ENCODE assay signal across 1 cellular context in genomic region chr10:8050561-8051108, GRCh38.
TF ChIP-seq lines count a peak whose summit lies in the region.

No MANE protein-coding gene starts in this region.

TF ChIP-seq in HepG2, 621 proteins besides CTCF, POLR2A, EP300 and RAD21 (continued from another document and continues in another):
- TF ChIP-seq ZNF687 (CRISPR knock-in tag; IDR thresholded peaks at IDR 0.05) (peak; percentile 65), NR2F2 (IDR thresholded peaks at IDR 0.05; ENCODE audit: borderline replicate concordance, low read depth) (no peak; the same call in 1 of the 2 replicates), ZNF3 (CRISPR knock-in tag; IDR thresholded peaks at IDR 0.05) (no peak), NCOR1 (IDR thresholded peaks at IDR 0.05; ENCODE audit: borderline replicate concordance, low read length) (peak; percentile 59; the same call in 1 of the 2 replicates), MYPOP (CRISPR knock-in tag; IDR thresholded peaks at IDR 0.05) (peak; percentile 45; the same call in 1 of the 2 replicates), TARDBP (CRISPR knock-in tag; IDR thresholded peaks at IDR 0.05) (0 out of 2 replicates have a peak, but pooled peaks have one; percentile 18), SOX6 (IDR thresholded peaks at IDR 0.05) (no peak), SOX6 (CRISPR knock-in tag; IDR thresholded peaks at IDR 0.05) (peak; percentile 86), NR3C1 (CRISPR knock-in tag; IDR thresholded peaks at IDR 0.05) (no peak), ZNF720 (CRISPR knock-in tag; IDR thresholded peaks at IDR 0.05) (no peak), ZFP82 (CRISPR knock-in tag; IDR thresholded peaks at IDR 0.05; ENCODE audit: borderline replicate concordance) (peak; percentile 25; the same call in 1 of the 2 replicates), ARID4A (CRISPR knock-in tag; IDR thresholded peaks at IDR 0.05; ENCODE audit: borderline replicate concordance) (peak; percentile 39; the same call in 1 of the 2 replicates), MIER2 (CRISPR knock-in tag; IDR thresholded peaks at IDR 0.05) (0 out of 2 replicates have a peak, but pooled peaks have one; percentile 21), TEF (CRISPR knock-in tag; IDR thresholded peaks at IDR 0.05) (no peak), MYC (CRISPR knock-in tag; IDR thresholded peaks at IDR 0.05; ENCODE audit: borderline replicate concordance) (peak; percentile 64), ZNF562 (CRISPR knock-in tag; IDR thresholded peaks at IDR 0.05; ENCODE audit: borderline replicate concordance) (no peak), RCOR2 (CRISPR knock-in tag; IDR thresholded peaks at IDR 0.05) (peak; percentile 47; the same call in 1 of the 2 replicates), FOXO1 (CRISPR knock-in tag; IDR thresholded peaks at IDR 0.05) (peak; percentile 47; the same call in 1 of the 2 replicates), ZNF256 (CRISPR knock-in tag; conservative IDR thresholded peaks at IDR 0.05) (no peak), BATF2 (CRISPR knock-in tag; IDR thresholded peaks at IDR 0.05) (no peak), ZNF121 (CRISPR knock-in tag; IDR thresholded peaks at IDR 0.05) (0 out of 2 replicates have a peak, but pooled peaks have one; percentile 46), GFI1 (CRISPR knock-in tag; IDR thresholded peaks at IDR 0.05; ENCODE audit: borderline replicate concordance) (peak; percentile 89)
- TF ChIP-seq, protein P1, sequence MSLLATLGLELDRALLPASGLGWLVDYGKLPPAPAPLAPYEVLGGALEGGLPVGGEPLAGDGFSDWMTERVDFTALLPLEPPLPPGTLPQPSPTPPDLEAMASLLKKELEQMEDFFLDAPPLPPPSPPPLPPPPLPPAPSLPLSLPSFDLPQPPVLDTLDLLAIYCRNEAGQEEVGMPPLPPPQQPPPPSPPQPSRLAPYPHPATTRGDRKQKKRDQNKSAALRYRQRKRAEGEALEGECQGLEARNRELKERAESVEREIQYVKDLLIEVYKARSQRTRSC (CRISPR knock-in tag; IDR thresholded peaks at IDR 0.05; ENCODE audit: low read depth) = no peak
- TF ChIP-seq, protein P2, sequence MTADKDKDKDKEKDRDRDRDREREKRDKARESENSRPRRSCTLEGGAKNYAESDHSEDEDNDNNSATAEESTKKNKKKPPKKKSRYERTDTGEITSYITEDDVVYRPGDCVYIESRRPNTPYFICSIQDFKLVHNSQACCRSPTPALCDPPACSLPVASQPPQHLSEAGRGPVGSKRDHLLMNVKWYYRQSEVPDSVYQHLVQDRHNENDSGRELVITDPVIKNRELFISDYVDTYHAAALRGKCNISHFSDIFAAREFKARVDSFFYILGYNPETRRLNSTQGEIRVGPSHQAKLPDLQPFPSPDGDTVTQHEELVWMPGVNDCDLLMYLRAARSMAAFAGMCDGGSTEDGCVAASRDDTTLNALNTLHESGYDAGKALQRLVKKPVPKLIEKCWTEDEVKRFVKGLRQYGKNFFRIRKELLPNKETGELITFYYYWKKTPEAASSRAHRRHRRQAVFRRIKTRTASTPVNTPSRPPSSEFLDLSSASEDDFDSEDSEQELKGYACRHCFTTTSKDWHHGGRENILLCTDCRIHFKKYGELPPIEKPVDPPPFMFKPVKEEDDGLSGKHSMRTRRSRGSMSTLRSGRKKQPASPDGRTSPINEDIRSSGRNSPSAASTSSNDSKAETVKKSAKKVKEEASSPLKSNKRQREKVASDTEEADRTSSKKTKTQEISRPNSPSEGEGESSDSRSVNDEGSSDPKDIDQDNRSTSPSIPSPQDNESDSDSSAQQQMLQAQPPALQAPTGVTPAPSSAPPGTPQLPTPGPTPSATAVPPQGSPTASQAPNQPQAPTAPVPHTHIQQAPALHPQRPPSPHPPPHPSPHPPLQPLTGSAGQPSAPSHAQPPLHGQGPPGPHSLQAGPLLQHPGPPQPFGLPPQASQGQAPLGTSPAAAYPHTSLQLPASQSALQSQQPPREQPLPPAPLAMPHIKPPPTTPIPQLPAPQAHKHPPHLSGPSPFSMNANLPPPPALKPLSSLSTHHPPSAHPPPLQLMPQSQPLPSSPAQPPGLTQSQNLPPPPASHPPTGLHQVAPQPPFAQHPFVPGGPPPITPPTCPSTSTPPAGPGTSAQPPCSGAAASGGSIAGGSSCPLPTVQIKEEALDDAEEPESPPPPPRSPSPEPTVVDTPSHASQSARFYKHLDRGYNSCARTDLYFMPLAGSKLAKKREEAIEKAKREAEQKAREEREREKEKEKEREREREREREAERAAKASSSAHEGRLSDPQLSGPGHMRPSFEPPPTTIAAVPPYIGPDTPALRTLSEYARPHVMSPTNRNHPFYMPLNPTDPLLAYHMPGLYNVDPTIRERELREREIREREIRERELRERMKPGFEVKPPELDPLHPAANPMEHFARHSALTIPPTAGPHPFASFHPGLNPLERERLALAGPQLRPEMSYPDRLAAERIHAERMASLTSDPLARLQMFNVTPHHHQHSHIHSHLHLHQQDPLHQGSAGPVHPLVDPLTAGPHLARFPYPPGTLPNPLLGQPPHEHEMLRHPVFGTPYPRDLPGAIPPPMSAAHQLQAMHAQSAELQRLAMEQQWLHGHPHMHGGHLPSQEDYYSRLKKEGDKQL (CRISPR knock-in tag; IDR thresholded peaks at IDR 0.05; ENCODE audit: low read depth) = peak; percentile 82; the same call in 1 of the 2 replicates
- TF ChIP-seq, protein P3, sequence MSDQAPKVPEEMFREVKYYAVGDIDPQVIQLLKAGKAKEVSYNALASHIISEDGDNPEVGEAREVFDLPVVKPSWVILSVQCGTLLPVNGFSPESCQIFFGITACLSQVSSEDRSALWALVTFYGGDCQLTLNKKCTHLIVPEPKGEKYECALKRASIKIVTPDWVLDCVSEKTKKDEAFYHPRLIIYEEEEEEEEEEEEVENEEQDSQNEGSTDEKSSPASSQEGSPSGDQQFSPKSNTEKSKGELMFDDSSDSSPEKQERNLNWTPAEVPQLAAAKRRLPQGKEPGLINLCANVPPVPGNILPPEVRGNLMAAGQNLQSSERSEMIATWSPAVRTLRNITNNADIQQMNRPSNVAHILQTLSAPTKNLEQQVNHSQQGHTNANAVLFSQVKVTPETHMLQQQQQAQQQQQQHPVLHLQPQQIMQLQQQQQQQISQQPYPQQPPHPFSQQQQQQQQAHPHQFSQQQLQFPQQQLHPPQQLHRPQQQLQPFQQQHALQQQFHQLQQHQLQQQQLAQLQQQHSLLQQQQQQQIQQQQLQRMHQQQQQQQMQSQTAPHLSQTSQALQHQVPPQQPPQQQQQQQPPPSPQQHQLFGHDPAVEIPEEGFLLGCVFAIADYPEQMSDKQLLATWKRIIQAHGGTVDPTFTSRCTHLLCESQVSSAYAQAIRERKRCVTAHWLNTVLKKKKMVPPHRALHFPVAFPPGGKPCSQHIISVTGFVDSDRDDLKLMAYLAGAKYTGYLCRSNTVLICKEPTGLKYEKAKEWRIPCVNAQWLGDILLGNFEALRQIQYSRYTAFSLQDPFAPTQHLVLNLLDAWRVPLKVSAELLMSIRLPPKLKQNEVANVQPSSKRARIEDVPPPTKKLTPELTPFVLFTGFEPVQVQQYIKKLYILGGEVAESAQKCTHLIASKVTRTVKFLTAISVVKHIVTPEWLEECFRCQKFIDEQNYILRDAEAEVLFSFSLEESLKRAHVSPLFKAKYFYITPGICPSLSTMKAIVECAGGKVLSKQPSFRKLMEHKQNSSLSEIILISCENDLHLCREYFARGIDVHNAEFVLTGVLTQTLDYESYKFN (CRISPR knock-in tag; conservative IDR thresholded peaks at IDR 0.05) = peak; percentile 68
- TF ChIP-seq, protein P4, sequence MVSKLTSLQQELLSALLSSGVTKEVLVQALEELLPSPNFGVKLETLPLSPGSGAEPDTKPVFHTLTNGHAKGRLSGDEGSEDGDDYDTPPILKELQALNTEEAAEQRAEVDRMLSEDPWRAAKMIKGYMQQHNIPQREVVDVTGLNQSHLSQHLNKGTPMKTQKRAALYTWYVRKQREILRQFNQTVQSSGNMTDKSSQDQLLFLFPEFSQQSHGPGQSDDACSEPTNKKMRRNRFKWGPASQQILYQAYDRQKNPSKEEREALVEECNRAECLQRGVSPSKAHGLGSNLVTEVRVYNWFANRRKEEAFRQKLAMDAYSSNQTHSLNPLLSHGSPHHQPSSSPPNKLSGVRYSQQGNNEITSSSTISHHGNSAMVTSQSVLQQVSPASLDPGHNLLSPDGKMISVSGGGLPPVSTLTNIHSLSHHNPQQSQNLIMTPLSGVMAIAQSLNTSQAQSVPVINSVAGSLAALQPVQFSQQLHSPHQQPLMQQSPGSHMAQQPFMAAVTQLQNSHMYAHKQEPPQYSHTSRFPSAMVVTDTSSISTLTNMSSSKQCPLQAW (CRISPR knock-in tag; IDR thresholded peaks at IDR 0.05) = 0 out of 2 replicates have a peak, but pooled peaks have one; percentile 24
- TF ChIP-seq, protein P5, sequence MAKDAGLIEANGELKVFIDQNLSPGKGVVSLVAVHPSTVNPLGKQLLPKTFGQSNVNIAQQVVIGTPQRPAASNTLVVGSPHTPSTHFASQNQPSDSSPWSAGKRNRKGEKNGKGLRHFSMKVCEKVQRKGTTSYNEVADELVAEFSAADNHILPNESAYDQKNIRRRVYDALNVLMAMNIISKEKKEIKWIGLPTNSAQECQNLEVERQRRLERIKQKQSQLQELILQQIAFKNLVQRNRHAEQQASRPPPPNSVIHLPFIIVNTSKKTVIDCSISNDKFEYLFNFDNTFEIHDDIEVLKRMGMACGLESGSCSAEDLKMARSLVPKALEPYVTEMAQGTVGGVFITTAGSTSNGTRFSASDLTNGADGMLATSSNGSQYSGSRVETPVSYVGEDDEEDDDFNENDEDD (CRISPR knock-in tag; IDR thresholded peaks at IDR 0.05; ENCODE audit: borderline replicate concordance) = peak; percentile 74; the same call in 1 of the 2 replicates
